Comparison of ENCODE assay signal across 10 cellular contexts in genomic region chr7:87038993-87039716, GRCh38. TPM values are rescaled to one million over a fixed set of nuclear protein-coding genes. Genes with fewer than 3 reads are reported as not detected.
DNase-seq lines count a peak whose midpoint lies in the region; ATAC-seq and TF ChIP-seq lines count a peak whose summit lies in the region.
"Had no signal": no experiment of that assay in that cellular context is flagged by ENCODE, and none has a peak within 500 bp of the region (broad histone marks: within the 10 kb centered on the region; RNA-seq: fewer than 3 reads in every experiment).

No MANE protein-coding gene starts in this region.

- H3K27ac Mint-ChIP-seq in activated CD8-positive, alpha-beta memory T cell treated with anti-CD3 and anti-CD28 coated beads, Interleukin-2, amount 10 ng/mL, durations not matched to agents 7 days and 5 days = peak overlapping the region; percentile 33
- no peak overlapping the region for H3K27ac Mint-ChIP-seq in activated CD4-positive, alpha-beta memory T cell treated with anti-CD3 and anti-CD28 coated beads, Interleukin-2, amount 10 ng/mL, durations not matched to agents 7 days and 5 days
- peak overlapping the region in 2 of 6 donors; percentile 13 to 63 for H3K27ac Mint-ChIP-seq in immature natural killer cell

- no peak for ATAC-seq in activated CD8-positive, alpha-beta memory T cell treated with anti-CD3 and anti-CD28 coated beads, Interleukin-2, amount 10 ng/mL, durations not matched to agents 7 days and 5 days
- no peak for ATAC-seq in HG02759 (IDR thresholded peaks at IDR 0.05; ENCODE audit: unreplicated experiment)
- ATAC-seq: body of pancreas had no signal

- POLR2A ChIA-PET in activated CD4-positive, alpha-beta memory T cell treated with anti-CD3 and anti-CD28 coated beads, Interleukin-2, amount 10 ng/mL, durations not matched to agents 7 days and 5 days (lab: Charles Lee) = no interaction called here

- H3K36me3 ChIP-seq in subcutaneous abdominal adipose tissue (ENCODE audit: control insufficient read depth in 5 of 5, insufficient read depth in 5 of 5, low read length in 5 of 5) = no peaks in the 10 kb centered on the region

- no peaks in the 10 kb centered on the region for H3K9me3 ChIP-seq in subcutaneous abdominal adipose tissue (ENCODE audit: control insufficient read depth in 5 of 5, low read length in 5 of 5)
- H3K9me3 ChIP-seq: body of pancreas had no signal

- H3K36me3 Mint-ChIP-seq in activated CD8-positive, alpha-beta memory T cell treated with anti-CD3 and anti-CD28 coated beads, Interleukin-2, amount 10 ng/mL, durations not matched to agents 7 days and 5 days = no peaks in the 10 kb centered on the region
- H3K36me3 Mint-ChIP-seq in activated CD4-positive, alpha-beta memory T cell treated with anti-CD3 and anti-CD28 coated beads, Interleukin-2, amount 10 ng/mL, durations not matched to agents 7 days and 5 days (ENCODE audit: low read depth) = no peaks in the 10 kb centered on the region
- H3K36me3 Mint-ChIP-seq in immature natural killer cell = no peaks in the 10 kb centered on the region

- no peaks in the 10 kb centered on the region for H3K9me3 Mint-ChIP-seq in activated CD8-positive, alpha-beta memory T cell treated with anti-CD3 and anti-CD28 coated beads, Interleukin-2, amount 10 ng/mL, durations not matched to agents 7 days and 5 days (ENCODE audit: low read depth)
- H3K9me3 Mint-ChIP-seq in activated CD4-positive, alpha-beta memory T cell treated with anti-CD3 and anti-CD28 coated beads, Interleukin-2, amount 10 ng/mL, durations not matched to agents 7 days and 5 days = peaks cover 7% of the 10 kb centered on the region
- H3K9me3 Mint-ChIP-seq in immature natural killer cell = peaks cover 0 to 6% (median 0%) of the 10 kb centered on the region in 6 donors

- no peaks in the 10 kb centered on the region for H3K27me3 Mint-ChIP-seq in activated CD8-positive, alpha-beta memory T cell treated with anti-CD3 and anti-CD28 coated beads, Interleukin-2, amount 10 ng/mL, durations not matched to agents 7 days and 5 days
- no peaks in the 10 kb centered on the region for H3K27me3 Mint-ChIP-seq in activated CD4-positive, alpha-beta memory T cell treated with anti-CD3 and anti-CD28 coated beads, Interleukin-2, amount 10 ng/mL, durations not matched to agents 7 days and 5 days
- H3K27me3 Mint-ChIP-seq in immature natural killer cell (ENCODE audit: low read depth in 3 of 3) = peaks cover 0 to 7% (median 4%) of the 10 kb centered on the region in 3 donors

- peak overlapping the region; percentile 69 for H3K4me3 Mint-ChIP-seq in activated CD8-positive, alpha-beta memory T cell treated with anti-CD3 and anti-CD28 coated beads, Interleukin-2, amount 10 ng/mL, durations not matched to agents 7 days and 5 days
- peak overlapping the region; percentile 67 for H3K4me3 Mint-ChIP-seq in activated CD4-positive, alpha-beta memory T cell treated with anti-CD3 and anti-CD28 coated beads, Interleukin-2, amount 10 ng/mL, durations not matched to agents 7 days and 5 days
- peak overlapping the region in 4 of 5 donors; percentile 64 to 79 (median 71) for H3K4me3 Mint-ChIP-seq in immature natural killer cell

- no peak overlapping the region for H3K9ac ChIP-seq in subcutaneous abdominal adipose tissue (ENCODE audit: low read length in 5 of 5)

- H3K4me1 ChIP-seq in subcutaneous abdominal adipose tissue (ENCODE audit: control insufficient read depth in 5 of 5, insufficient read depth in 5 of 5, low read length in 5 of 5) = no peaks in the 10 kb centered on the region
- H3K4me1 ChIP-seq: body of pancreas had no signal

- peak overlapping the region in 3 of 5 donors; percentile 22 to 50 (median 29) for H3K4me3 ChIP-seq in subcutaneous abdominal adipose tissue (ENCODE audit: low read depth in 1 of 5, low read length in 5 of 5)
- H3K4me3 ChIP-seq: body of pancreas had no signal

- no peak for TF ChIP-seq CTCF in GM20000 (IDR thresholded peaks at IDR 0.05; ENCODE audit: extremely low read depth, missing control alignments)

- CTCF ChIA-PET in activated CD8-positive, alpha-beta memory T cell treated with anti-CD3 and anti-CD28 coated beads, Interleukin-2, amount 10 ng/mL, durations not matched to agents 7 days and 5 days (lab: Charles Lee) = no interaction called here
- CTCF ChIA-PET in activated CD4-positive, alpha-beta memory T cell treated with anti-CD3 and anti-CD28 coated beads, Interleukin-2, amount 10 ng/mL, durations not matched to agents 7 days and 5 days (lab: Charles Lee) = no interaction called here

- no peak overlapping the region for H3K27ac ChIP-seq in subcutaneous abdominal adipose tissue (ENCODE audit: low read depth, low read length)
- H3K27ac ChIP-seq: body of pancreas had no signal

- no peaks in the 10 kb centered on the region for H3K4me1 Mint-ChIP-seq in activated CD8-positive, alpha-beta memory T cell treated with anti-CD3 and anti-CD28 coated beads, Interleukin-2, amount 10 ng/mL, durations not matched to agents 7 days and 5 days
- no peaks in the 10 kb centered on the region for H3K4me1 Mint-ChIP-seq in activated CD4-positive, alpha-beta memory T cell treated with anti-CD3 and anti-CD28 coated beads, Interleukin-2, amount 10 ng/mL, durations not matched to agents 7 days and 5 days
- no peaks in the 10 kb centered on the region for H3K4me1 Mint-ChIP-seq in immature natural killer cell

- no peaks in the 10 kb centered on the region for H3K27me3 ChIP-seq in subcutaneous abdominal adipose tissue (ENCODE audit: control insufficient read depth in 5 of 5, insufficient read depth in 4 of 5, low read length in 5 of 5)
- H3K27me3 ChIP-seq: body of pancreas had no signal

- DNase-seq in activated CD8-positive, alpha-beta memory T cell treated with anti-CD3 and anti-CD28 coated beads, Interleukin-2, amount 10 ng/mL, durations not matched to agents 7 days and 5 days = no peak
- DNase-seq in activated CD8-positive, alpha-beta memory T cell treated with anti-CD3 and anti-CD28 coated beads, Interleukin-2, amount 50 U/mL, for 4 hours = no peak
- no peak for DNase-seq in activated CD4-positive, alpha-beta memory T cell treated with anti-CD3 and anti-CD28 coated beads, Interleukin-2, amount 10 ng/mL, durations not matched to agents 7 days and 5 days
- DNase-seq in immature natural killer cell = no peak
- DNase-seq in GM20000 (ENCODE audit: low spot score) = no peak
- DNase-seq in foreskin melanocyte = no peak
- DNase-seq: stimulated activated CD4-positive, alpha-beta T cell treated with anti-CD3 and anti-CD28 coated beads, Interleukin-1b, Interleukin-23, amount 100 ng/mL, for 48 hours had no signal

RNA-seq across cellular contexts. Expression of gene ELAPOR2, which starts 20.3 kb away (rescaled TPM):
- 1 to 10 TPM; 2.3 to 3.3 TPM for total RNA-seq in activated CD8-positive, alpha-beta memory T cell treated with anti-CD3 and anti-CD28 coated beads, Interleukin-2, amount 10 ng/mL, durations not matched to agents 7 days and 5 days
- 1 to 10 TPM; 2.5 to 3.9 TPM for total RNA-seq in activated CD4-positive, alpha-beta memory T cell treated with anti-CD3 and anti-CD28 coated beads, Interleukin-2, amount 10 ng/mL, durations not matched to agents 7 days and 5 days
- 10 to 100 TPM in 1 of 3 donors, 1 to 10 TPM in 2; 1.2 to 13.9 (median 2.6) TPM for polyA plus RNA-seq in immature natural killer cell
